6 cellular contexts compared by ENCODE assay signal in genomic region chr17:8150194-8151119, GRCh38.
DNase-seq lines count a peak whose midpoint lies in the region; ATAC-seq and TF ChIP-seq lines count a peak whose summit lies in the region.

No MANE protein-coding gene starts in this region.

- no peaks in the 10 kb centered on the region for H3K27me3 ChIP-seq in HUES48 (ENCODE audit: control insufficient read depth, insufficient read depth, low read length)
- H3K27me3 ChIP-seq in rectal smooth muscle tissue (ENCODE audit: control insufficient read depth, insufficient read depth, low read length) = no peaks in the 10 kb centered on the region

- peaks cover 13% of the 10 kb centered on the region for H3K4me1 ChIP-seq in HUES48 (ENCODE audit: control insufficient read depth, insufficient read depth, low read length)
- H3K4me1 ChIP-seq in rectal smooth muscle tissue (ENCODE audit: control insufficient read depth, insufficient read depth, low read length) = peaks cover 29% of the 10 kb centered on the region

- no peaks in the 10 kb centered on the region for H3K9me3 ChIP-seq in HUES48 (ENCODE audit: control insufficient read depth, insufficient read depth, low read length)

- H3K27ac ChIP-seq in HUES48 (ENCODE audit: low read depth, low read length) (peak overlapping the region; percentile 16), rectal smooth muscle tissue (ENCODE audit: low read depth, low read length) (peak overlapping the region; percentile 99)

- no peak for ATAC-seq in HG02642 (IDR thresholded peaks at IDR 0.05; ENCODE audit: poor library complexity, unreplicated experiment)

- peak; percentile 22 to 31 for DNase-seq in cardiac fibroblast (ENCODE audit: low read depth in 2 of 2)
- DNase-seq in stimulated activated CD4-positive, alpha-beta T cell treated with anti-CD3 and anti-CD28 coated beads, Interleukin-4, amount 100 ng/mL, for 1 hour = no peak
- no peak for DNase-seq in putamen (ENCODE audit: low spot score)

- H3K4me3 ChIP-seq in HUES48 (ENCODE audit: low read depth, low read length) = peak overlapping the region; percentile 80
- H3K4me3 ChIP-seq in cardiac fibroblast (replicated peaks in 1 of 2; ENCODE audit: low read depth in 2 of 2, low read length in 2 of 2) = peak overlapping the region; percentile 76 to 91
- H3K4me3 ChIP-seq in rectal smooth muscle tissue (ENCODE audit: low read length) = peak overlapping the region; percentile 89

- no peak for TF ChIP-seq CTCF in cardiac fibroblast (IDR thresholded peaks at IDR 0.05; ENCODE audit: low read depth, low read length)

- H3K36me3 ChIP-seq in HUES48 (ENCODE audit: control insufficient read depth, insufficient read depth, low read length) (peaks cover 47% of the 10 kb centered on the region), rectal smooth muscle tissue (ENCODE audit: control insufficient read depth, insufficient read depth, low read length) (peaks cover 44% of the 10 kb centered on the region)

- H3K9ac ChIP-seq in HUES48 (ENCODE audit: low read depth, low read length) (no peak overlapping the region), rectal smooth muscle tissue (ENCODE audit: low read length) (peak overlapping the region; percentile 32)

Comparison
In these comparisons a context has a peak if more than half of its experiments do, and no peak if none do; other contexts are left out.
1. DNase-seq: peak in cardiac fibroblast (2 of 2); none in stimulated activated CD4-positive, alpha-beta T cell treated with anti-CD3 and anti-CD28 coated beads, Interleukin-4, amount 100 ng/mL, for 1 hour (single experiment) and putamen (single experiment).
2. Peak in every context shown above with its lines, with median percentiles within 50 percentile points of each other: H3K4me3 ChIP-seq.